Comparison of ENCODE assay signal across 8 cellular contexts in the genomic region with DNA sequence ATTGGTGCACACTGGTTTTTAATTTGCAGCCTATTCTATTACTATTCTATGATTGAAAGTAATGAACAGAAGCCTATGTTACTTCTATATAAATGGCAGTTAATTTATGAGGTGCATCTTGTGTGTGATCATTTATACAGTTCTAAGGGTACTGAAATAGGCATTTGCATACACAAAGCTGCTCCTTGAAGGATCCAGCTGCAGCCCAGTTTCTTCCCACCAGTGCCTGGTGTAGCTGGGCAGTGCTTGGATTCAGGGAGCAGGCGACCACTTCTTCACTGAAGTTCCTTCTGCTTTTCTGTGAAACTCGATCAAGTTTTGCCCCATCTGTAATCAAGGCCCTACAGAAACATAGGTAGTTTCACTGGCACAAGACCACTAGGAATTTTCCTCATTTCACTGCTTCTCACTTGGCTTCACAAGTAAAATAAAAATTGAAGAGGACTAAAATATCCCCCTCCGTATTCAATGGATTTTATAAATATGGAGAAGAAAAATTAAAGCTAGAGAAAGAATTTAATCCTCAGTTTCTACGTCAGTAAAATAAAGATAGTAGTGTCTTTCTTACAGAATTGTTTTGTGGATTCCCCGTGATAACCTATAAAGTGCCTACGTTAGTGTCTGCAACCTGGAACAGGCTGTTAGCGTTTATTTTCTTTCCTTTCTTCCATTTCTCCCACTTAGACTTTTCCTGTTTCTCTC. TPM values are rescaled to one million over a fixed set of nuclear protein-coding genes. Genes with fewer than 3 reads are reported as not detected.
A peak's percentile ranks its signal among the peaks of the same experiment; 100 is the strongest.
DNase-seq lines count a peak whose midpoint lies in the region; ATAC-seq and TF ChIP-seq lines count a peak whose summit lies in the region.

No MANE protein-coding gene starts in this region.

- no peaks in the 10 kb centered on the region for H3K27me3 Mint-ChIP-seq in HFFc6 (ENCODE audit: insufficient read depth)

- TF ChIP-seq RAD21 in SK-N-SH (IDR thresholded peaks at IDR 0.05; ENCODE audit: low read length): no peak

- peaks cover 28% of the 10 kb centered on the region for H3K79me2 ChIP-seq in SK-N-SH (ENCODE audit: insufficient read depth)

- peaks cover 49% of the 10 kb centered on the region for H3K4me1 Mint-ChIP-seq in HFFc6 (ENCODE audit: low read depth)

- intact Hi-C loops in esophagus muscularis mucosa (cut with DNase I): loop anchor here (5.0 kb wide), 2 partner anchors 48 to 233 kb away; partner anchors contain the start of gene MYL12A
- intact Hi-C loops in sciatic nerve (cut with DNase I): no loop called here

- peak overlapping the region in 1 of 2 experiments; percentile 64; a peak in 3 of 4 replicates for H3K27ac ChIP-seq in SK-N-SH (ENCODE audit: low read depth in 2 of 2, low read length in 1 of 2)
- H3K27ac ChIP-seq in esophagus muscularis mucosa (replicated peaks in 1 of 4): peak overlapping the region; percentile 67 to 79 (median 76)

- H3K9me3 Mint-ChIP-seq in HFFc6: no peaks in the 10 kb centered on the region

- peak overlapping the region; percentile 83 for H2AFZ ChIP-seq in SK-N-SH (ENCODE audit: low read depth)

- peak overlapping the region; percentile 41; the same call in 1 of the 2 replicates for H3K4me2 ChIP-seq in SK-N-SH

- H4K20me1 ChIP-seq in SK-N-SH (ENCODE audit: insufficient read depth): no peaks in the 10 kb centered on the region; the same call in 1 of the 2 replicates

- H3K27me3 ChIP-seq in SK-N-SH (ENCODE audit: insufficient read depth) (no peaks in the 10 kb centered on the region), esophagus muscularis mucosa (no peaks in the 10 kb centered on the region)

- H3K27ac Mint-ChIP-seq in HFFc6: peak overlapping the region; percentile 80

- H3K9me3 ChIP-seq in SK-N-SH (no peaks in the 10 kb centered on the region), esophagus muscularis mucosa (no peaks in the 10 kb centered on the region)

- peak overlapping the region; percentile 73 for H3K4me3 Mint-ChIP-seq in HFFc6

- ATAC-seq in sciatic nerve: peak; percentile 14
- ATAC-seq in activated CD4-positive, CD25-positive, alpha-beta regulatory T cell treated with anti-CD3 and anti-CD28 coated beads, Interleukin-2, amount 50 U/mL, for 24 hours: no peak

- peaks cover 36% of the 10 kb centered on the region for H3F3A ChIP-seq in SK-N-SH (replicated peaks; ENCODE audit: insufficient read depth)

- POLR2A ChIA-PET in SK-N-SH (lab: Yijun Ruan, JAX): no interaction called here

- H3K36me3 Mint-ChIP-seq in HFFc6 (ENCODE audit: low read depth): peaks cover 25% of the 10 kb centered on the region

- H3K4me1 ChIP-seq in SK-N-SH (ENCODE audit: control insufficient read depth in 1 of 2, insufficient read depth in 2 of 2, low read depth in 1 of 2, low read length in 1 of 2) (peaks cover 6 to 32% of the 10 kb centered on the region in 2 experiments), esophagus muscularis mucosa (peaks cover 30 to 63% (median 59%) of the 10 kb centered on the region in 4 donors)

- 70% methylated on average over 7 of the region's 7 CpGs for WGBS in SK-N-SH (ENCODE audit: low lambda C conversion rate)
- WGBS in esophagus muscularis mucosa: 63% methylated on average over 7 of the region's 7 CpGs

- DNase-seq in HFFc6 (no peak), SK-N-SH (no peak), esophagus muscularis mucosa (ENCODE audit: extremely low spot score) (no peak), sciatic nerve (ENCODE audit: low spot score) (no peak), DMS79 (lab: John Stamatoyannopoulos, UW) (no peak), islet precursor cell (no peak), iPS-NIHi11 (ENCODE audit: low spot score) (no peak)

- H3K9me2 ChIP-seq in SK-N-SH: no peaks in the 10 kb centered on the region

- TF ChIP-seq CTCF in HFFc6 (IDR thresholded peaks at IDR 0.05) (no peak), SK-N-SH (IDR thresholded peaks at IDR 0.05) (no peak), esophagus muscularis mucosa (IDR thresholded peaks at IDR 0.05) (no peak)

- H3K4me3 ChIP-seq in SK-N-SH (ENCODE audit: low read depth in 2 of 2, low read length in 1 of 2) (no peak overlapping the region), esophagus muscularis mucosa (no peak overlapping the region)

- TF ChIP-seq EP300 in SK-N-SH (IDR thresholded peaks at IDR 0.05; ENCODE audit: borderline replicate concordance in 1 of 2, low read depth in 1 of 2, low read length in 1 of 2) (no peak), esophagus muscularis mucosa (IDR thresholded peaks at IDR 0.05) (no peak)

- H3K9ac ChIP-seq in SK-N-SH: peak overlapping the region; percentile 23; the same call in 1 of the 2 replicates

- CTCF ChIA-PET in SK-N-SH (lab: Yijun Ruan, JAX): interaction anchor here (0.7 to 3.6 kb wide), 3 partner anchors 13 to 115 kb away, joined by 3 to 15 read pairs (median 6); no protein-coding TSS in a partner anchor

- TF ChIP-seq POLR2A in esophagus muscularis mucosa (IDR thresholded peaks at IDR 0.05; ENCODE audit: low read depth): no peak

- peaks cover 0 to 15% of the 10 kb centered on the region in 2 experiments for H3K36me3 ChIP-seq in SK-N-SH (replicated peaks in 1 of 2; ENCODE audit: control insufficient read depth in 1 of 2, insufficient read depth in 2 of 2, low read length in 1 of 2)
- H3K36me3 ChIP-seq in esophagus muscularis mucosa: peaks cover 0 to 7% (median 2%) of the 10 kb centered on the region in 4 donors

TF ChIP-seq in SK-N-SH, 30 proteins besides CTCF, POLR2A, EP300 and RAD21:
- TF ChIP-seq EZH2phosphoT487 (IDR thresholded peaks at IDR 0.05; ENCODE audit: borderline replicate concordance, low read depth) (no peak), FOSL2 (IDR thresholded peaks at IDR 0.05; ENCODE audit: borderline replicate concordance, low read depth) (no peak), FOXJ3 (CRISPR knock-in tag; IDR thresholded peaks at IDR 0.05) (no peak), GATA2 (CRISPR knock-in tag; IDR thresholded peaks at IDR 0.05) (no peak), TEAD4 (IDR thresholded peaks at IDR 0.05; ENCODE audit: borderline replicate concordance, insufficient read depth) (no peak), IRF3 (IDR thresholded peaks at IDR 0.05; ENCODE audit: low read depth, low read length) (no peak), TCF12 (IDR thresholded peaks at IDR 0.05) (no peak), JUND (IDR thresholded peaks at IDR 0.05) (no peak)
- TF ChIP-seq, protein P1, sequence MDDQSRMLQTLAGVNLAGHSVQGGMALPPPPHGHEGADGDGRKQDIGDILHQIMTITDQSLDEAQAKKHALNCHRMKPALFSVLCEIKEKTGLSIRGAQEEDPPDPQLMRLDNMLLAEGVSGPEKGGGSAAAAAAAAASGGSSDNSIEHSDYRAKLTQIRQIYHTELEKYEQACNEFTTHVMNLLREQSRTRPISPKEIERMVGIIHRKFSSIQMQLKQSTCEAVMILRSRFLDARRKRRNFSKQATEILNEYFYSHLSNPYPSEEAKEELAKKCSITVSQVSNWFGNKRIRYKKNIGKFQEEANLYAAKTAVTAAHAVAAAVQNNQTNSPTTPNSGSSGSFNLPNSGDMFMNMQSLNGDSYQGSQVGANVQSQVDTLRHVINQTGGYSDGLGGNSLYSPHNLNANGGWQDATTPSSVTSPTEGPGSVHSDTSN (IDR thresholded peaks at IDR 0.05): no peak
- TF ChIP-seq, protein P2, sequence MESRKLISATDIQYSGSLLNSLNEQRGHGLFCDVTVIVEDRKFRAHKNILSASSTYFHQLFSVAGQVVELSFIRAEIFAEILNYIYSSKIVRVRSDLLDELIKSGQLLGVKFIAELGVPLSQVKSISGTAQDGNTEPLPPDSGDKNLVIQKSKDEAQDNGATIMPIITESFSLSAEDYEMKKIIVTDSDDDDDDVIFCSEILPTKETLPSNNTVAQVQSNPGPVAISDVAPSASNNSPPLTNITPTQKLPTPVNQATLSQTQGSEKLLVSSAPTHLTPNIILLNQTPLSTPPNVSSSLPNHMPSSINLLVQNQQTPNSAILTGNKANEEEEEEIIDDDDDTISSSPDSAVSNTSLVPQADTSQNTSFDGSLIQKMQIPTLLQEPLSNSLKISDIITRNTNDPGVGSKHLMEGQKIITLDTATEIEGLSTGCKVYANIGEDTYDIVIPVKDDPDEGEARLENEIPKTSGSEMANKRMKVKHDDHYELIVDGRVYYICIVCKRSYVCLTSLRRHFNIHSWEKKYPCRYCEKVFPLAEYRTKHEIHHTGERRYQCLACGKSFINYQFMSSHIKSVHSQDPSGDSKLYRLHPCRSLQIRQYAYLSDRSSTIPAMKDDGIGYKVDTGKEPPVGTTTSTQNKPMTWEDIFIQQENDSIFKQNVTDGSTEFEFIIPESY (IDR thresholded peaks at IDR 0.05; ENCODE audit: borderline replicate concordance, low read depth): no peak
TF ChIP-seq in SK-N-SH: peak in this region for 0.

RNA-seq across cellular contexts. Expression of gene LPIN2, which starts 1.7 kb away (rescaled TPM):
- total RNA-seq in HFFc6 (2021; fragmentation: NEBNext Ultra II Directional; extraction: Animal tissue kit (Norgen Biotek cat#: 25700)): 10 to 100 TPM; 24.6 to 27.7 (median 26.3) TPM
- polyA plus RNA-seq in SK-N-SH (2012; rRNA removed): 19.3 and 20.3 TPM in 2 replicates
- polyA plus RNA-seq in SK-N-SH (2012; cell fraction: cytosol; rRNA removed): 18.9 and 20.5 TPM in 2 replicates
- polyA plus RNA-seq in SK-N-SH (2012; cell fraction: nucleus; rRNA removed): 17.1 and 27.5 TPM in 2 replicates
- total RNA-seq in esophagus muscularis mucosa: 10 to 100 TPM; 15.4 to 26.9 (median 24.8) TPM
- total RNA-seq in sciatic nerve: 40.3 TPM
